In the genomic region with DNA sequence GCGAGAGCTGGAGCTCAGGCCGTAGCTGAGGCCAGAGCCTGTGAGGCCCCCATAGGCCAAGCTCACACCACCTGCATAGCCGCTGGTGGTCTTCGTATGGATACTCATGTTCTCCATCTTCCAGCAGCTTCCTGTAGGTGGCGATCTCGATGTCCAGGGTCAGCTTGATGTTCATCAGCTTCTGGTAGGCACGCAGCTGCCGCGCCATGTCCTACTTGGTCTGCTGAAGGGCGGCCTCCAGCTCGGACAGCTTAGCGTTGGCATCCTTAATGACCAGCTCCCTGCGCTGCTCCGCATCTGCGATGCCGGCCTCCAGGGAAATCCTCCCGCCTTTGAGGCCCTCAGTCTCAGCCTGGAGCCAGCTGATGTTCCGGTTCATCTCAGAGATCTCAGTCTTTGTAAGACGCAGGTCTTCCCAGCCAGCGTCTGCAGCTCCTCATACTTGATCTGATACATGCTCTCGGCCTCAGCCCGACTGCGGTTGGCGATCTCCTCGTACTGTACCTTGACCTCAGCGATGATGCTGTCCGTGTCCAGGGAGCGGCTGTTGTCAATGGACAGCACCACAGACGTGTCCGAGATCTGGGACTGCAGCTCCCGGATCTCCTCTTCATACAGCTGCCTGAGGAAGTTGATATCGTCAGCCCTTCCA, we compare ENCODE assay signal across 17 cellular contexts.
DNase-seq lines count a peak whose midpoint lies in the region; ATAC-seq and TF ChIP-seq lines count a peak whose summit lies in the region.
"Had no signal": no experiment of that assay in that cellular context is flagged by ENCODE, and none has a peak within 500 bp of the region (broad histone marks: within the 10 kb centered on the region; RNA-seq: fewer than 3 reads in every experiment).

No MANE protein-coding gene starts in this region.

- POLR2A ChIA-PET in HCT116 (lab: Charles Lee): no interaction called here

- no peaks in the 10 kb centered on the region for H3K9me2 ChIP-seq in HCT116 (ENCODE audit: insufficient read depth)

- no peak for TF ChIP-seq RAD21 in HCT116 (IDR thresholded peaks at IDR 0.05; ENCODE audit: low read depth)

- H3K9me3 ChIP-seq in HCT116 (ENCODE audit: control insufficient read depth in 1 of 2, insufficient read depth in 1 of 2, low read depth in 1 of 2, low read length in 2 of 2) (no peaks in the 10 kb centered on the region), SJCRH30 (replicated peaks) (no peaks in the 10 kb centered on the region), lower lobe of right lung (no peaks in the 10 kb centered on the region), osteoblast (ENCODE audit: low read depth, low read length) (no peaks in the 10 kb centered on the region)
- H3K9me3 ChIP-seq: BLaER1 treated with 17β-estradiol and CSF1 and Interleukin-3, amounts not matched to agents 10 nM and 100 nM; psoas muscle had no signal

- H3K4me2 ChIP-seq in HCT116 (ENCODE audit: low read length) (no peak overlapping the region), osteoblast (ENCODE audit: insufficient read depth, low read length) (no peak overlapping the region)
- H3K4me2 ChIP-seq: BLaER1 treated with 17β-estradiol and CSF1 and Interleukin-3, amounts not matched to agents 10 nM and 100 nM had no signal

- H2AFZ ChIP-seq in HCT116 (ENCODE audit: low read depth, low read length, poor library complexity, severe bottlenecking) (no peak overlapping the region), osteoblast (ENCODE audit: low read length) (no peak overlapping the region)

- intact Hi-C loops in HCT116 (cut with micrococcal nuclease): no loop called here
- intact Hi-C loops in lower lobe of right lung (cut with DNase I): no loop called here

- CTCF ChIA-PET in HCT116 (lab: Charles Lee): interaction anchor here (1.3 kb wide), 1 partner anchor 10 kb away, joined by 3 read pairs; no protein-coding TSS in a partner anchor

- no peaks in the 10 kb centered on the region for H3K36me3 ChIP-seq in HCT116 (ENCODE audit: control insufficient read depth in 1 of 2, insufficient read depth in 2 of 2, low read length in 2 of 2)
- no peaks in the 10 kb centered on the region for H3K36me3 ChIP-seq in SJCRH30
- H3K36me3 ChIP-seq in lower lobe of right lung: no peaks in the 10 kb centered on the region
- no peaks in the 10 kb centered on the region for H3K36me3 ChIP-seq in osteoblast (ENCODE audit: insufficient read depth, low read length)
- H3K36me3 ChIP-seq: BLaER1 treated with 17β-estradiol and CSF1 and Interleukin-3, amounts not matched to agents 10 nM and 100 nM; spleen had no signal

- no TSS peak for BruUV-seq in HCT116 (replicated peaks; lab: Mats Ljungman, UMichigan)

- no peak overlapping the region for H3K4me3 ChIP-seq in GM12864 (ENCODE audit: low read depth, low read length)
- H3K4me3 ChIP-seq in HCT116 (replicated peaks in 1 of 2; ENCODE audit: low read depth in 1 of 2, low read length in 2 of 2): no peak overlapping the region
- H3K4me3 ChIP-seq in SJCRH30: no peak overlapping the region
- H3K4me3 ChIP-seq in lower lobe of right lung: no peak overlapping the region
- no peak overlapping the region for H3K4me3 ChIP-seq in osteoblast (ENCODE audit: insufficient read depth, low read length)
- H3K4me3 ChIP-seq: BLaER1 treated with 17β-estradiol and CSF1 and Interleukin-3, amounts not matched to agents 10 nM and 100 nM; psoas muscle; spleen had no signal

- no peaks in the 10 kb centered on the region for H3K79me2 ChIP-seq in HCT116 (ENCODE audit: insufficient read depth, low read length)
- H3K79me2 ChIP-seq in osteoblast (ENCODE audit: insufficient read depth, low read length): no peaks in the 10 kb centered on the region

- H4K20me1 ChIP-seq in HCT116 (ENCODE audit: insufficient read depth) (no peaks in the 10 kb centered on the region), osteoblast (ENCODE audit: insufficient read depth, low read length) (no peaks in the 10 kb centered on the region)
- H4K20me1 ChIP-seq: BLaER1 treated with 17β-estradiol and CSF1 and Interleukin-3, amounts not matched to agents 10 nM and 100 nM had no signal

- H3K27ac ChIP-seq in HCT116 (ENCODE audit: low read depth, low read length): no peak overlapping the region
- no peak overlapping the region for H3K27ac ChIP-seq in SJCRH30
- no peak overlapping the region for H3K27ac ChIP-seq in lower lobe of right lung
- H3K27ac ChIP-seq in osteoblast (ENCODE audit: low read depth, low read length): no peak overlapping the region
- H3K27ac ChIP-seq: BLaER1 treated with 17β-estradiol and CSF1 and Interleukin-3, amounts not matched to agents 10 nM and 100 nM; psoas muscle; spleen had no signal

- no peaks in the 10 kb centered on the region for H3K27me3 ChIP-seq in HCT116 (ENCODE audit: insufficient read depth, low read length)
- H3K27me3 ChIP-seq in SJCRH30: no peaks in the 10 kb centered on the region
- no peaks in the 10 kb centered on the region for H3K27me3 ChIP-seq in lower lobe of right lung (ENCODE audit: low read depth)
- H3K27me3 ChIP-seq in osteoblast (ENCODE audit: insufficient read depth, low read length): no peaks in the 10 kb centered on the region
- H3K27me3 ChIP-seq: BLaER1 treated with 17β-estradiol and CSF1 and Interleukin-3, amounts not matched to agents 10 nM and 100 nM; spleen had no signal

- TF ChIP-seq POLR2A in HCT116 (IDR thresholded peaks at IDR 0.05; ENCODE audit: borderline replicate concordance, extremely low read depth, insufficient read depth, insufficient read length): no peak

- no peaks in the 10 kb centered on the region for H3K4me1 ChIP-seq in HCT116 (ENCODE audit: control insufficient read depth in 1 of 2, insufficient read depth in 2 of 2, low read length in 2 of 2)
- H3K4me1 ChIP-seq in SJCRH30: no peaks in the 10 kb centered on the region
- H3K4me1 ChIP-seq in lower lobe of right lung: no peaks in the 10 kb centered on the region
- no peaks in the 10 kb centered on the region for H3K4me1 ChIP-seq in osteoblast (ENCODE audit: insufficient read depth, low read length)
- H3K4me1 ChIP-seq: BLaER1 treated with 17β-estradiol and CSF1 and Interleukin-3, amounts not matched to agents 10 nM and 100 nM; psoas muscle; spleen had no signal

- TF ChIP-seq CTCF in GM12864 (IDR thresholded peaks at IDR 0.05; ENCODE audit: low read depth, low read length, missing control alignments) (peak; percentile 39), HCT116 (IDR thresholded peaks at IDR 0.05 in 2 of 3, conservative IDR thresholded peaks at IDR 0.05 in 1 of 3; ENCODE audit: borderline replicate concordance in 1 of 3, insufficient read depth in 1 of 3, low read depth in 2 of 3, low read length in 2 of 3) (peak in 2 of 3 experiments; percentile 13 to 30; a peak in 1 of 6 replicates), lower lobe of right lung (IDR thresholded peaks at IDR 0.05) (no peak), osteoblast (IDR thresholded peaks at IDR 0.05; ENCODE audit: extremely low read depth, low read depth, low read length) (no peak)

- ATAC-seq in HCT116 (peak; percentile 22; the same call in 1 of the 2 replicates), lower lobe of right lung (no peak), GM21825 (IDR thresholded peaks at IDR 0.05; ENCODE audit: unreplicated experiment) (no peak)
- ATAC-seq: naive thymus-derived CD8-positive, alpha-beta T cell; psoas muscle; stimulated activated memory B cell treated with anti-CD40 and anti-IgM and Interleukin-4, amounts not matched to agents 10 μg/mL and 1 μg/mL and 100 μg/mL, for 72 hours had no signal

- H3K9ac ChIP-seq in HCT116 (ENCODE audit: low read length): no peak overlapping the region
- H3K9ac ChIP-seq: BLaER1 treated with 17β-estradiol and CSF1 and Interleukin-3, amounts not matched to agents 10 nM and 100 nM had no signal

- DNase-seq in GM12864 (ENCODE audit: low read depth) (no peak), HCT116 (ENCODE audit: low read depth, low spot score) (no peak), SJCRH30 (peak; percentile 8 to 15), lower lobe of right lung (peak; percentile 39), osteoblast (ENCODE audit: insufficient read length, low spot score, missing footprints) (no peak)
- no peak for DNase-seq in activated naive CD4-positive, alpha-beta T cell (lab: John Stamatoyannopoulos, UW)
- DNase-seq: cortex of kidney; foreskin melanocyte; GOT3; naive thymus-derived CD8-positive, alpha-beta T cell; NCI-H2081; NCI-H524 treated with DMSO at 0.1 percent for 48 hours; spleen had no signal

- RAD21 ChIA-PET in HCT116 (lab: Charles Lee; ENCODE audit: low non-redundant PET in 1 of 2, low total read pairs in 2 of 2, uncharacterized antibody in 2 of 2, unreplicated experiment in 2 of 2): no interaction called here

TF ChIP-seq in HCT116, 20 proteins besides CTCF, POLR2A, EP300 and RAD21 (continues in another document):
- no peak for TF ChIP-seq EZH2 (IDR thresholded peaks at IDR 0.05)
- TF ChIP-seq, protein P1, sequence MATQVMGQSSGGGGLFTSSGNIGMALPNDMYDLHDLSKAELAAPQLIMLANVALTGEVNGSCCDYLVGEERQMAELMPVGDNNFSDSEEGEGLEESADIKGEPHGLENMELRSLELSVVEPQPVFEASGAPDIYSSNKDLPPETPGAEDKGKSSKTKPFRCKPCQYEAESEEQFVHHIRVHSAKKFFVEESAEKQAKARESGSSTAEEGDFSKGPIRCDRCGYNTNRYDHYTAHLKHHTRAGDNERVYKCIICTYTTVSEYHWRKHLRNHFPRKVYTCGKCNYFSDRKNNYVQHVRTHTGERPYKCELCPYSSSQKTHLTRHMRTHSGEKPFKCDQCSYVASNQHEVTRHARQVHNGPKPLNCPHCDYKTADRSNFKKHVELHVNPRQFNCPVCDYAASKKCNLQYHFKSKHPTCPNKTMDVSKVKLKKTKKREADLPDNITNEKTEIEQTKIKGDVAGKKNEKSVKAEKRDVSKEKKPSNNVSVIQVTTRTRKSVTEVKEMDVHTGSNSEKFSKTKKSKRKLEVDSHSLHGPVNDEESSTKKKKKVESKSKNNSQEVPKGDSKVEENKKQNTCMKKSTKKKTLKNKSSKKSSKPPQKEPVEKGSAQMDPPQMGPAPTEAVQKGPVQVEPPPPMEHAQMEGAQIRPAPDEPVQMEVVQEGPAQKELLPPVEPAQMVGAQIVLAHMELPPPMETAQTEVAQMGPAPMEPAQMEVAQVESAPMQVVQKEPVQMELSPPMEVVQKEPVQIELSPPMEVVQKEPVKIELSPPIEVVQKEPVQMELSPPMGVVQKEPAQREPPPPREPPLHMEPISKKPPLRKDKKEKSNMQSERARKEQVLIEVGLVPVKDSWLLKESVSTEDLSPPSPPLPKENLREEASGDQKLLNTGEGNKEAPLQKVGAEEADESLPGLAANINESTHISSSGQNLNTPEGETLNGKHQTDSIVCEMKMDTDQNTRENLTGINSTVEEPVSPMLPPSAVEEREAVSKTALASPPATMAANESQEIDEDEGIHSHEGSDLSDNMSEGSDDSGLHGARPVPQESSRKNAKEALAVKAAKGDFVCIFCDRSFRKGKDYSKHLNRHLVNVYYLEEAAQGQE (IDR thresholded peaks at IDR 0.05; ENCODE audit: low read depth): no peak
- TF ChIP-seq YY1 (IDR thresholded peaks at IDR 0.05; ENCODE audit: extremely low read depth, insufficient replicate concordance, low read depth, low read length): no peak
- TF ChIP-seq EGR1 (IDR thresholded peaks at IDR 0.05; ENCODE audit: low read depth): no peak
- TF ChIP-seq ATF3 (IDR thresholded peaks at IDR 0.05): no peak

Comparison
In these comparisons a context has a peak if more than half of its experiments do, and no peak if none do; other contexts are left out.
1. DNase-seq: peak in SJCRH30 (2 of 2) and lower lobe of right lung (single experiment); none in GM12864 (single experiment), HCT116 (single experiment), osteoblast (single experiment) and activated naive CD4-positive, alpha-beta T cell (0 of 4).
2. CTCF ChIP-seq: peak in GM12864 (single experiment) and HCT116 (2 of 3); none in lower lobe of right lung (single experiment) and osteoblast (single experiment).